ENCODE assay signal across 8 cellular contexts in genomic region chr19:10252707-10253106, GRCh38. TPM values are rescaled to one million over a fixed set of nuclear protein-coding genes. Genes with fewer than 3 reads are reported as not detected.
DNase-seq lines count a peak whose midpoint lies in the region; ATAC-seq and TF ChIP-seq lines count a peak whose summit lies in the region.

No MANE protein-coding gene starts in this region.

- peak overlapping the region in 4 of 5 experiments; percentile 84 to 99 (median 99) for H3K27ac Mint-ChIP-seq in brain
- peak overlapping the region; percentile 59 for H3K27ac Mint-ChIP-seq in mesothelial cell of epicardium

- intact Hi-C loops in Right ventricle myocardium superior (cut with DNase I) (loop anchor here (5.0 kb wide), 1 partner anchor 320 kb away; no protein-coding TSS in a partner anchor), uterus (cut with DNase I; ENCODE audit: low total_unique reads) (no loop called here)

- H3K36me3 Mint-ChIP-seq in brain, result peaks cover 37% of the 10 kb centered on the region
- H3K36me3 Mint-ChIP-seq in mesothelial cell of epicardium, result peaks cover 18% of the 10 kb centered on the region

- DNase-seq in cardiac muscle cell (ENCODE audit: low read depth in 1 of 2, low spot score in 1 of 2), result no peak
- DNase-seq in Right ventricle myocardium superior, result no peak
- DNase-seq in mesothelial cell of epicardium (ENCODE audit: low spot score in 2 of 2, unreplicated experiment in 2 of 2), result no peak
- DNase-seq in uterus, result no peak
- no peak for DNase-seq in DMS53 treated with DMSO at 0.1 percent for 48 hours (lab: John Stamatoyannopoulos, UW; ENCODE audit: unreplicated experiment)
- no peak for DNase-seq in NCI-H1105 treated with DMSO at 0.1 percent for 48 hours (lab: John Stamatoyannopoulos, UW)
- DNase-seq in hypothalamus (lab: John Stamatoyannopoulos, UW), result no peak

- H3K9me3 ChIP-seq in cardiac muscle cell (ENCODE audit: low read depth) (no peaks in the 10 kb centered on the region), uterus (no peaks in the 10 kb centered on the region)

- H3K4me3 Mint-ChIP-seq in brain (peak overlapping the region; percentile 98 to 99 (median 98)), mesothelial cell of epicardium (peak overlapping the region; percentile 99)

- TF ChIP-seq POLR2A in uterus (IDR thresholded peaks at IDR 0.05), result no peak

- H3K27me3 Mint-ChIP-seq in brain (peaks cover 4% of the 10 kb centered on the region), mesothelial cell of epicardium (ENCODE audit: low read depth) (no peaks in the 10 kb centered on the region)

- H3K4me1 ChIP-seq in cardiac muscle cell (ENCODE audit: low read depth) (peaks cover 3% of the 10 kb centered on the region), uterus (peaks cover 0 to 4% of the 10 kb centered on the region in 2 donors)

- H3K27me3 ChIP-seq in cardiac muscle cell, result no peaks in the 10 kb centered on the region
- H3K27me3 ChIP-seq in uterus, result no peaks in the 10 kb centered on the region

- peaks cover 18% of the 10 kb centered on the region for H3K36me3 ChIP-seq in cardiac muscle cell
- H3K36me3 ChIP-seq in uterus, result no peaks in the 10 kb centered on the region

- peaks cover 0 to 5% (median 3%) of the 10 kb centered on the region in 5 experiments for H3K9me3 Mint-ChIP-seq in brain
- H3K9me3 Mint-ChIP-seq in mesothelial cell of epicardium, result no peaks in the 10 kb centered on the region

- H3K4me1 Mint-ChIP-seq in brain (peaks cover 37% of the 10 kb centered on the region), mesothelial cell of epicardium (peaks cover 10% of the 10 kb centered on the region)

- no peak for ATAC-seq in Right ventricle myocardium superior (ENCODE audit: poor library complexity)

- H3K27ac ChIP-seq in cardiac muscle cell, result no peak overlapping the region
- peak overlapping the region; percentile 60 to 84 for H3K27ac ChIP-seq in uterus

- TF ChIP-seq CTCF in cardiac muscle cell (IDR thresholded peaks at IDR 0.05; ENCODE audit: low read depth, low read length) (no peak), brain (conservative IDR thresholded peaks at IDR 0.05) (no peak), mesothelial cell of epicardium (IDR thresholded peaks at IDR 0.05; ENCODE audit: unreplicated experiment) (no peak), uterus (IDR thresholded peaks at IDR 0.05) (no peak)

- peak overlapping the region; percentile 63 for H3K4me3 ChIP-seq in cardiac muscle cell
- peak overlapping the region; percentile 71 to 79 for H3K4me3 ChIP-seq in uterus

RNA-seq across cellular contexts. Expression of gene MRPL4, which starts 0.7 kb away (rescaled TPM):
- total RNA-seq in cardiac muscle cell (119 and 129 TPM in 2 replicates), Right ventricle myocardium superior (72.4 TPM), mesothelial cell of epicardium (54.1 to 57.4 TPM (median 54.4 TPM) in 3 replicates), uterus (10 to 100 TPM; 18.2 to 56.9 (median 31.1) TPM)
- polyA plus RNA-seq in cardiac muscle cell (78.5 and 81.2 TPM in 2 replicates), brain (ENCODE audit: insufficient read depth, low read depth, low replicate concordance) (57.8 TPM)

RNA-seq across cellular contexts. Expression of gene ICAM1, which starts 18.2 kb away (rescaled TPM):
- total RNA-seq in cardiac muscle cell (0.18 and 0.57 TPM in 2 replicates), Right ventricle myocardium superior (6.4 TPM), mesothelial cell of epicardium (9.0 to 11.6 TPM (median 9.6 TPM) in 3 replicates), uterus (10 to 100 TPM in 3 of 4 donors, 1 to 10 TPM in 1; 6.5 to 32.8 (median 23.2) TPM)
- polyA plus RNA-seq in cardiac muscle cell (0.50 and 0.77 TPM in 2 replicates), brain (ENCODE audit: insufficient read depth, low read depth, low replicate concordance) (3.1 TPM)

RNA-seq across cellular contexts. Expression of gene S1PR2, which starts 21.6 kb away (rescaled TPM):
- total RNA-seq in cardiac muscle cell (5.7 and 7.7 TPM in 2 replicates), Right ventricle myocardium superior (5.9 TPM), mesothelial cell of epicardium (34.6 to 36.9 TPM (median 34.9 TPM) in 3 replicates), uterus (10 to 100 TPM in 3 of 4 donors, 1 to 10 TPM in 1; 1.3 to 32.5 (median 17.3) TPM)
- polyA plus RNA-seq in cardiac muscle cell (1.8 and 2.1 TPM in 2 replicates), brain (ENCODE audit: insufficient read depth, low read depth, low replicate concordance) (5.0 TPM)

RNA-seq across cellular contexts. Expression of gene ICAM4, which starts 34.0 kb away (rescaled TPM):
- total RNA-seq in cardiac muscle cell, result 21.8 and 23.4 TPM in 2 replicates
- polyA plus RNA-seq in cardiac muscle cell, result 19.0 and 24.0 TPM in 2 replicates
- total RNA-seq in Right ventricle myocardium superior, result 0.46 TPM
- not detected for polyA plus RNA-seq in brain (ENCODE audit: insufficient read depth, low read depth, low replicate concordance)
- total RNA-seq in mesothelial cell of epicardium, result 2.0 to 2.6 TPM (median 2.4 TPM) in 3 replicates
- under 1 TPM in 1 of 4 donors, not detected in 3; 0.41 TPM for total RNA-seq in uterus

RNA-seq across cellular contexts. Expression of gene ICAM5, which starts 37.0 kb away (rescaled TPM):
- total RNA-seq in cardiac muscle cell, result 22.9 and 53.0 TPM in 2 replicates
- polyA plus RNA-seq in cardiac muscle cell, result 21.0 and 31.9 TPM in 2 replicates
- total RNA-seq in Right ventricle myocardium superior, result 0.11 TPM
- polyA plus RNA-seq in brain (ENCODE audit: insufficient read depth, low read depth, low replicate concordance), result 6.4 TPM
- total RNA-seq in mesothelial cell of epicardium, result 3.3 to 5.7 TPM (median 4.9 TPM) in 3 replicates
- under 1 TPM in 3 of 4 donors, not detected in 1; 0.07 to 0.88 (median 0.29) TPM for total RNA-seq in uterus
